In the genomic region with DNA sequence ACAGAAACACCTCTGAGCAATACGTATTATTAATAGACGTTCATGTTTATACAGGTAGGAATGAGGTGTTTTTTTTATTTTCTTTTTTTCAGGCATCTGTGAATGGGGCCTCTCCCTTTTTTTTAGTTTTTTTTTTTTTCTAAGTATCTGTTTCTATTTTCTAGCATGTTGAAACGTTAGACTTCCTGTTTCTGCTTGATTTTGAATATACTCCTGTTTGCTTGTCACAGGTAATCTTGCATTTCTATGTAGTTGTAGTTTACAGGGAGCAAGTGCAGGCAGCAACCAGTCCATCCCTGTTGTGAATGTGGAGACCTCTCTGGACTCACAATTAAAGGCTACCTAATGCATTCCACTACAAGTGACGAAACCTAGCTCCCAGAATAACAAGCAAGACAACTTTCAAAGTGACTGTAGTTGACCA, we compare ENCODE assay signal across 13 cellular contexts. TPM values are rescaled to one million over a fixed set of nuclear protein-coding genes. Genes with fewer than 3 reads are reported as not detected.
DNase-seq lines count a peak whose midpoint lies in the region; ATAC-seq, FAIRE-seq and TF ChIP-seq lines count a peak whose summit lies in the region.
"Had no signal": no experiment of that assay in that cellular context is flagged by ENCODE, and none has a peak within 500 bp of the region (broad histone marks: within the 10 kb centered on the region; RNA-seq: fewer than 3 reads in every experiment).

No MANE protein-coding gene starts in this region.

- H3K4me3 Mint-ChIP-seq in CD14-positive monocyte, result no peak overlapping the region

- FAIRE-seq in GM12878 (lab: Jason Lieb, UNC), result no peak

- peak overlapping the region; percentile 99 for H3K4me2 ChIP-seq in GM12878 (ENCODE audit: control insufficient read depth, insufficient read depth)

- peaks cover 0 to 3% of the 10 kb centered on the region in 2 experiments; a peak in 2 of 4 replicates for H3K36me3 ChIP-seq in GM12878 (ENCODE audit: control insufficient read depth in 2 of 2, insufficient read depth in 2 of 2, low read length in 1 of 2)
- H3K36me3 ChIP-seq: heart right ventricle, right lobe of liver, tibial artery had no signal

- SMC1A ChIA-PET in GM12878 (lab: Charles Lee; ENCODE audit: uncharacterized antibody, unreplicated experiment), result interaction anchor here (1.6 to 34.8 kb wide), 10 partner anchors 10 to 345 kb away, joined by 4 to 1117 read pairs (median 40); a partner anchor contains a TSS

- H2AFZ ChIP-seq in GM12878 (ENCODE audit: control insufficient read depth, low read depth, low read length), result no peak overlapping the region

- H3K27ac Mint-ChIP-seq in CD14-positive monocyte, result peak overlapping the region in 4 of 7 donors; percentile 3 to 82 (median 68)

- peaks cover 51% of the 10 kb centered on the region for H3K4me1 ChIP-seq in GM12878 (ENCODE audit: control insufficient read depth, insufficient read depth, low read length)
- H3K4me1 ChIP-seq: right lobe of liver had no signal

- H4K20me1 ChIP-seq in GM12878 (ENCODE audit: control insufficient read depth, insufficient read depth), result no peaks in the 10 kb centered on the region

- H3K9ac ChIP-seq in GM12878 (ENCODE audit: control insufficient read depth, insufficient read depth, low read length), result peak overlapping the region; percentile 64

- TF ChIP-seq RAD21 in GM12878 (IDR thresholded peaks at IDR 0.05; ENCODE audit: insufficient read depth, low read depth, low read length), result no peak

- H3K36me3 Mint-ChIP-seq in CD14-positive monocyte, result peaks cover 12 to 16% of the 10 kb centered on the region in 2 donors

- peak; percentile 46; the same call in 1 of the 2 replicates for TF ChIP-seq POLR2A in GM12878 (IDR thresholded peaks at IDR 0.05; ENCODE audit: low read depth, low read length)

- RAD21 ChIA-PET in GM12878 (lab: Charles Lee; ENCODE audit: unreplicated experiment), result interaction anchor here (0.6 to 18.7 kb wide), 14 partner anchors 9 to 102 kb away, joined by 3 to 501 read pairs (median 12); a partner anchor contains a TSS

- BruUV-seq in GM12878 (replicated peaks; lab: Mats Ljungman, UMichigan), result no TSS peak

- DNase-seq in CD14-positive monocyte (ENCODE audit: low spot score) (no peak), GM12878 (ENCODE audit: low read depth, low spot score) (no peak), NCI-H345 (lab: John Stamatoyannopoulos, UW) (no peak), GM19240 (ENCODE audit: insufficient read length, low spot score) (no peak), ACHN (no peak), NCI-H69 (lab: John Stamatoyannopoulos, UW) (no peak)
- DNase-seq: Calu3, heart right ventricle, right lobe of liver, tibial artery had no signal

- H3K4me1 Mint-ChIP-seq in CD14-positive monocyte, result peaks cover 78% of the 10 kb centered on the region

- POLR2A ChIA-PET in GM12878 (lab: Charles Lee), result interaction anchor here (1.0 to 20.9 kb wide), 10 partner anchors 10 to 79 kb away, joined by 3 to 657 read pairs (median 10); a partner anchor contains a TSS

- H3K79me2 ChIP-seq in GM12878 (ENCODE audit: control insufficient read depth, insufficient read depth, low read length), result peaks cover 97% of the 10 kb centered on the region

- no peaks in the 10 kb centered on the region for H3K9me3 Mint-ChIP-seq in CD14-positive monocyte

- ATAC-seq in GM19043 (IDR thresholded peaks at IDR 0.05; ENCODE audit: low read depth, unreplicated experiment), result peak; percentile 29
- ATAC-seq in HG03135 (IDR thresholded peaks at IDR 0.05; ENCODE audit: unreplicated experiment), result peak; percentile 33
- ATAC-seq in GM12878, result peak; percentile 12
- ATAC-seq: heart right ventricle, right lobe of liver had no signal

- intact Hi-C loops in CD14-positive monocyte (cut with micrococcal nuclease) (no loop called here), GM12878 (cut with micrococcal nuclease; ENCODE audit: unreplicated experiment) (loop anchor here (10.0 kb wide), 1 partner anchor 308 kb away; no protein-coding TSS in a partner anchor)

- H3K27ac ChIP-seq in GM12878 (ENCODE audit: control insufficient read depth, insufficient read depth), result peak overlapping the region; percentile 100
- H3K27ac ChIP-seq: HL-60, right lobe of liver had no signal

- H3K4me3 ChIP-seq in GM12878, result peak overlapping the region; percentile 78
- H3K4me3 ChIP-seq: right lobe of liver, tibial artery had no signal

- TF ChIP-seq CTCF in CD14-positive monocyte (IDR thresholded peaks at IDR 0.05), result no peak
- TF ChIP-seq CTCF in GM12878 (IDR thresholded peaks at IDR 0.05 in 2 of 3, conservative IDR thresholded peaks at IDR 0.05 in 1 of 3; ENCODE audit: control insufficient read depth in 2 of 3, extremely low read depth in 1 of 3, insufficient read depth in 1 of 3, low read depth in 3 of 3, low read length in 3 of 3), result no peak

- peaks cover 0 to 2% (median 0%) of the 10 kb centered on the region in 3 donors for H3K27me3 Mint-ChIP-seq in CD14-positive monocyte (ENCODE audit: low read depth in 3 of 3)

- TF ChIP-seq EP300 in GM12878 (IDR thresholded peaks at IDR 0.05; ENCODE audit: borderline replicate concordance in 1 of 2, control insufficient read depth in 1 of 2, low read depth in 2 of 2, low read length in 2 of 2), result peak in 1 of 2 experiments; percentile 17; a peak in 1 of 4 replicates

- H3K27me3 ChIP-seq in GM12878 (replicated peaks in 1 of 2; ENCODE audit: control insufficient read depth in 2 of 2, insufficient read depth in 2 of 2, low read length in 1 of 2), result no peaks in the 10 kb centered on the region
- H3K27me3 ChIP-seq: heart right ventricle, right lobe of liver, tibial artery had no signal

- H3K9me3 ChIP-seq in GM12878 (replicated peaks; ENCODE audit: control insufficient read depth, insufficient read depth, low read length), result no peaks in the 10 kb centered on the region
- H3K9me3 ChIP-seq: heart right ventricle, right lobe of liver, tibial artery had no signal

- WGBS in GM12878 (ENCODE audit: insufficient coverage, insufficient replicate concordance, low lambda C conversion rate, missing lambda C conversion rate), result 0% methylated on average over 4 of the region's 4 CpGs

- in situ Hi-C loops in GM12878 (cut with MboI) (no loop called here), ACHN (cut with HindIII; ENCODE audit: low pct_ligation_motif_present, low pct_unique_long_range_greater_than_20kb, low sequenced_read_pairs) (no loop called here)

- CTCF ChIA-PET in GM12878 (lab: Yijun Ruan, JAX), result interaction anchor here (1.2 to 20.3 kb wide), 8 partner anchors 14 to 102 kb away, joined by 4 to 261 read pairs (median 34); a partner anchor contains a TSS

TF ChIP-seq in GM12878, 131 proteins besides CTCF, POLR2A, EP300 and RAD21 (continues in another document):
- no peak for TF ChIP-seq STAT3 (IDR thresholded peaks at IDR 0.05; ENCODE audit: low read depth, low read length)
- no peak for TF ChIP-seq ZNF207 (IDR thresholded peaks at IDR 0.05; ENCODE audit: borderline replicate concordance)
- TF ChIP-seq, protein P1, sequence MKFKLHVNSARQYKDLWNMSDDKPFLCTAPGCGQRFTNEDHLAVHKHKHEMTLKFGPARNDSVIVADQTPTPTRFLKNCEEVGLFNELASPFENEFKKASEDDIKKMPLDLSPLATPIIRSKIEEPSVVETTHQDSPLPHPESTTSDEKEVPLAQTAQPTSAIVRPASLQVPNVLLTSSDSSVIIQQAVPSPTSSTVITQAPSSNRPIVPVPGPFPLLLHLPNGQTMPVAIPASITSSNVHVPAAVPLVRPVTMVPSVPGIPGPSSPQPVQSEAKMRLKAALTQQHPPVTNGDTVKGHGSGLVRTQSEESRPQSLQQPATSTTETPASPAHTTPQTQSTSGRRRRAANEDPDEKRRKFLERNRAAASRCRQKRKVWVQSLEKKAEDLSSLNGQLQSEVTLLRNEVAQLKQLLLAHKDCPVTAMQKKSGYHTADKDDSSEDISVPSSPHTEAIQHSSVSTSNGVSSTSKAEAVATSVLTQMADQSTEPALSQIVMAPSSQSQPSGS (IDR thresholded peaks at IDR 0.05; ENCODE audit: low read length), result 0 out of 2 replicates have a peak, but pooled peaks have one; percentile 44
- TF ChIP-seq HCFC1 (IDR thresholded peaks at IDR 0.05; ENCODE audit: low read length), result no peak
- no peak for TF ChIP-seq PAX5 (IDR thresholded peaks at IDR 0.05; ENCODE audit: borderline replicate concordance, low read depth, low read length)
- TF ChIP-seq, protein P2, sequence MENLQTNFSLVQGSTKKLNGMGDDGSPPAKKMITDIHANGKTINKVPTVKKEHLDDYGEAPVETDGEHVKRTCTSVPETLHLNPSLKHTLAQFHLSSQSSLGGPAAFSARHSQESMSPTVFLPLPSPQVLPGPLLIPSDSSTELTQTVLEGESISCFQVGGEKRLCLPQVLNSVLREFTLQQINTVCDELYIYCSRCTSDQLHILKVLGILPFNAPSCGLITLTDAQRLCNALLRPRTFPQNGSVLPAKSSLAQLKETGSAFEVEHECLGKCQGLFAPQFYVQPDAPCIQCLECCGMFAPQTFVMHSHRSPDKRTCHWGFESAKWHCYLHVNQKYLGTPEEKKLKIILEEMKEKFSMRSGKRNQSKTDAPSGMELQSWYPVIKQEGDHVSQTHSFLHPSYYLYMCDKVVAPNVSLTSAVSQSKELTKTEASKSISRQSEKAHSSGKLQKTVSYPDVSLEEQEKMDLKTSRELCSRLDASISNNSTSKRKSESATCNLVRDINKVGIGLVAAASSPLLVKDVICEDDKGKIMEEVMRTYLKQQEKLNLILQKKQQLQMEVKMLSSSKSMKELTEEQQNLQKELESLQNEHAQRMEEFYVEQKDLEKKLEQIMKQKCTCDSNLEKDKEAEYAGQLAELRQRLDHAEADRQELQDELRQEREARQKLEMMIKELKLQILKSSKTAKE (IDR thresholded peaks at IDR 0.05; ENCODE audit: low read depth, poor library complexity, severe bottlenecking), result peak; percentile 11
- TF ChIP-seq HDAC2 (IDR thresholded peaks at IDR 0.05), result no peak
- TF ChIP-seq RUNX3 (IDR thresholded peaks at IDR 0.05; ENCODE audit: low read length), result peak; percentile 31; the same call in 1 of the 2 replicates

RNA-seq across cellular contexts. Expression of a gene that starts 22.8 kb away (rescaled TPM):
- polyA plus RNA-seq in CD14-positive monocyte, result 10 to 100 TPM; 47.0 to 55.5 TPM
- total RNA-seq in GM12878 (2013; cell fraction: nucleolus; rRNA removed), result 75.1 and 80.9 TPM in 2 replicates
- 140 and 157 TPM in 2 replicates for total RNA-seq in GM12878 (2014; rRNA removed)
- total RNA-seq in GM12878 (2014; rRNA removed; fragmentation: Illumina TruSeq; extraction: Trizol), result 178 and 183 TPM in 2 replicates
- 116 and 124 TPM in 2 replicates for total RNA-seq in GM12878 (2021)
- 51.5 TPM for polyA plus RNA-seq in GM12878 (2011; ENCODE audit: low read depth)
- 169 and 264 TPM in 2 replicates for polyA plus RNA-seq in GM12878 (2011; rRNA removed)
- 66.2 and 70.2 TPM in 2 replicates for polyA plus RNA-seq in GM12878 (2011; cell fraction: cytosol; rRNA removed)
- 51.6 and 57.2 TPM in 2 replicates for polyA plus RNA-seq in GM12878 (2011; cell fraction: nucleus; rRNA removed)
- 82.6 and 119 TPM in 2 replicates for polyA plus RNA-seq in GM12878 (2012)
- polyA plus RNA-seq in GM12878 (2014; fragmentation: Illumina TruSeq; extraction: Trizol), result 180 and 219 TPM in 2 replicates
- 100 to 1,000 TPM; 217 to 324 TPM for polyA plus RNA-seq in GM12878 (2014; fragmentation: Nextera tagmentation; extraction: Ambion mirVana)
- 108 and 144 TPM in 2 replicates for polyA plus RNA-seq in GM12878 (2014; rRNA removed)
- polyA plus RNA-seq in GM12878 (2016; fragmentation: Nextera tagmentation; extraction: Ambion mirVana), result 100 to 1,000 TPM; 177 to 181 TPM
- 69.6 and 132 TPM in 2 replicates for polyA minus RNA-seq in GM12878 (2011; rRNA and poly(A)+ RNA removed)
- 56.4 and 60.0 TPM in 2 replicates for polyA minus RNA-seq in GM12878 (2011; cell fraction: cytosol; rRNA and poly(A)+ RNA removed)
- polyA minus RNA-seq in GM12878 (2011; cell fraction: nucleus; rRNA and poly(A)+ RNA removed), result 30.6 and 45.0 TPM in 2 replicates
